1 cellular context compared by ENCODE assay signal in genomic region chr11:66701432-66702240, GRCh38.
TF ChIP-seq lines count a peak whose summit lies in the region.

No MANE protein-coding gene starts in this region.

TF ChIP-seq in K562, 482 proteins besides CTCF, POLR2A, EP300 and RAD21 (continued from another document and continues in another):
- no peak for TF ChIP-seq ZBTB49 (CRISPR knock-in tag; IDR thresholded peaks at IDR 0.05; ENCODE audit: borderline replicate concordance)
- TF ChIP-seq ZEB2 (IDR thresholded peaks at IDR 0.05) = peak; percentile 96
- TF ChIP-seq EZH2 (IDR thresholded peaks at IDR 0.05; ENCODE audit: borderline replicate concordance, low read depth, low read length) = no peak
- no peak for TF ChIP-seq ZSCAN29 (IDR thresholded peaks at IDR 0.05)
- no peak for TF ChIP-seq NFXL1 (CRISPR knock-in tag; IDR thresholded peaks at IDR 0.05)
- no peak for TF ChIP-seq ATF1 (CRISPR knock-in tag; IDR thresholded peaks at IDR 0.05)
- TF ChIP-seq ATF1 (tag; IDR thresholded peaks at IDR 0.05) = peak; percentile 60; the same call in 1 of the 2 replicates
- TF ChIP-seq POLR3A (IDR thresholded peaks at IDR 0.05; ENCODE audit: borderline replicate concordance, extremely low read depth, insufficient read depth, insufficient read length) = no peak
- no peak for TF ChIP-seq ZNF561 (CRISPR knock-in tag; conservative IDR thresholded peaks at IDR 0.05)
- TF ChIP-seq FOXM1 (IDR thresholded peaks at IDR 0.05; ENCODE audit: low read depth) = peak; percentile 85
- no peak for TF ChIP-seq FOXM1 (CRISPR knock-in tag; IDR thresholded peaks at IDR 0.05; ENCODE audit: low read depth)
- no peak for TF ChIP-seq PURB (CRISPR knock-in tag; IDR thresholded peaks at IDR 0.05; ENCODE audit: low read depth)
- no peak for TF ChIP-seq ZNF146 (CRISPR knock-in tag; IDR thresholded peaks at IDR 0.05; ENCODE audit: unreplicated experiment)
- no peak for TF ChIP-seq SAP30 (IDR thresholded peaks at IDR 0.05; ENCODE audit: borderline replicate concordance, insufficient read depth, low read depth, low read length, poor library complexity, severe bottlenecking)
- TF ChIP-seq ARID3A (IDR thresholded peaks at IDR 0.05; ENCODE audit: borderline replicate concordance, low read depth, low read length) = 0 out of 2 replicates have a peak, but pooled peaks have one; percentile 54
- TF ChIP-seq SIN3A (IDR thresholded peaks at IDR 0.05; ENCODE audit: borderline replicate concordance in 2 of 2, control insufficient read depth in 1 of 2, low read depth in 2 of 2, low read length in 2 of 2) = no peak
- TF ChIP-seq SIN3B (IDR thresholded peaks at IDR 0.05; ENCODE audit: low read depth) = no peak
- TF ChIP-seq HMGN3 (IDR thresholded peaks at IDR 0.05; ENCODE audit: borderline replicate concordance, extremely low read depth, insufficient read length, low read depth, low read length) = no peak
- no peak for TF ChIP-seq ZFPM2 (CRISPR knock-in tag; IDR thresholded peaks at IDR 0.05)
- no peak for TF ChIP-seq NCOA4 (IDR thresholded peaks at IDR 0.05; ENCODE audit: partially characterized antibody)
- TF ChIP-seq PRPF4 (IDR thresholded peaks at IDR 0.05; ENCODE audit: insufficient read depth, low read depth, low read length, poor library complexity, severe bottlenecking) = no peak
- no peak for TF ChIP-seq E2F6 (IDR thresholded peaks at IDR 0.05; ENCODE audit: borderline replicate concordance in 1 of 2, extremely low read depth in 1 of 2, insufficient read depth in 1 of 2, insufficient read length in 1 of 2, low read depth in 1 of 2, low read length in 1 of 2, poor library complexity in 1 of 2, severe bottlenecking in 1 of 2)
- no peak for TF ChIP-seq ZNF696 (CRISPR knock-in tag; conservative IDR thresholded peaks at IDR 0.05)
- TF ChIP-seq ZNF699 (CRISPR knock-in tag; IDR thresholded peaks at IDR 0.05; ENCODE audit: insufficient replicate concordance) = no peak
- no peak for TF ChIP-seq ZNF695 (CRISPR knock-in tag; IDR thresholded peaks at IDR 0.05)
- no peak for TF ChIP-seq FOXP1 (CRISPR knock-in tag; IDR thresholded peaks at IDR 0.05)
- no peak for TF ChIP-seq HNRNPLL (IDR thresholded peaks at IDR 0.05; ENCODE audit: low read depth, low read length, poor library complexity, severe bottlenecking)
- TF ChIP-seq ZBTB9 (CRISPR knock-in tag; IDR thresholded peaks at IDR 0.05) = no peak; the same call in 1 of the 2 replicates
- no peak; the same call in 1 of the 2 replicates for TF ChIP-seq ZNF584 (CRISPR knock-in tag; IDR thresholded peaks at IDR 0.05; ENCODE audit: low read depth)
- no peak for TF ChIP-seq PREB (CRISPR knock-in tag; IDR thresholded peaks at IDR 0.05)
- TF ChIP-seq HCFC1 (IDR thresholded peaks at IDR 0.05; ENCODE audit: low read depth, low read length) = no peak
- TF ChIP-seq ZBTB7A (IDR thresholded peaks at IDR 0.05; ENCODE audit: borderline replicate concordance, control insufficient read depth, low read depth, low read length) = 0 out of 2 replicates have a peak, but pooled peaks have one; percentile 13
- TF ChIP-seq ZBTB34 (CRISPR knock-in tag; IDR thresholded peaks at IDR 0.05) = no peak
- TF ChIP-seq ZNF79 (CRISPR knock-in tag; IDR thresholded peaks at IDR 0.05; ENCODE audit: low read depth) = no peak
- TF ChIP-seq ZBTB33 (CRISPR knock-in tag; IDR thresholded peaks at IDR 0.05) = 0 out of 2 replicates have a peak, but pooled peaks have one; percentile 7
- no peak for TF ChIP-seq ARID4B (CRISPR knock-in tag; IDR thresholded peaks at IDR 0.05)
- 0 out of 2 replicates have a peak, but pooled peaks have one; percentile 6 for TF ChIP-seq FOXK1 (CRISPR knock-in tag; IDR thresholded peaks at IDR 0.05; ENCODE audit: borderline replicate concordance)
- TF ChIP-seq KLF6 (CRISPR knock-in tag; IDR thresholded peaks at IDR 0.05; ENCODE audit: borderline replicate concordance) = no peak
- TF ChIP-seq ZNF175 (CRISPR knock-in tag; IDR thresholded peaks at IDR 0.05; ENCODE audit: low read depth) = peak; percentile 63; the same call in 1 of the 2 replicates
- TF ChIP-seq ZNF766 (CRISPR knock-in tag; conservative IDR thresholded peaks at IDR 0.05) = peak; percentile 2; the same call in 1 of the 2 replicates
- TF ChIP-seq THAP12 (CRISPR knock-in tag; IDR thresholded peaks at IDR 0.05) = no peak
- TF ChIP-seq PTTG1 (tag; IDR thresholded peaks at IDR 0.05; ENCODE audit: low read depth) = no peak
- peak; percentile 80 for TF ChIP-seq HES1 (IDR thresholded peaks at IDR 0.05; ENCODE audit: low read depth)
